ENCODE assay signal across 18 cellular contexts in the genomic region with DNA sequence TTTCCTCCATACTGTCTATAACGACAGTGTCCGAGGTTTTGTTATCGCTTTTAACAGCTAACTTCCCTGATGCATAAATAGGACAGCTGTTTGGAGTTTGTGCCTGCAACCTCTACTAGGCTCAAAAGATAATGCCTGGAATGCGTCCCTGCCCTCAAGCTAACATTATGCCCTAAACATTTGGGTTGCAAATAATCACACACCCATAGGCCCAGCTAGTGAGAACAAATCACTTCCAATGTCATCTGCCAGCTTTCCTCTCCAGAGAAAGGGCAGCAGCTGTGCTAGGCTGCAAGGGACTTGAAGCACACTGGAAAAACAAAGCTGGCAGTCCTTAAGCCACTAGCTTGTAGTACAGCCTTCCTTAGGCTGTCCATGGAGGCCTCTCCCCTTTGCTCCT.
DNase-seq lines count a peak whose midpoint lies in the region; ATAC-seq and TF ChIP-seq lines count a peak whose summit lies in the region.
"Had no signal": no experiment of that assay in that cellular context is flagged by ENCODE, and none has a peak within 500 bp of the region (broad histone marks: within the 10 kb centered on the region; RNA-seq: fewer than 3 reads in every experiment).

No MANE protein-coding gene starts in this region.

- H3K27ac ChIP-seq in SK-N-SH (ENCODE audit: low read depth in 2 of 2, low read length in 1 of 2) (no peak overlapping the region; a peak in 1 of 4 replicates), neural progenitor cell (no peak overlapping the region), left lung (no peak overlapping the region)
- H3K27ac ChIP-seq: A549, C4-2B, SJSA1 had no signal

- POLR2A ChIA-PET in SK-N-SH (lab: Yijun Ruan, JAX), result no interaction called here

- intact Hi-C loops in left lung (cut with DNase I), result no loop called here

- H3K9ac ChIP-seq in SK-N-SH (no peak overlapping the region), neural progenitor cell (no peak overlapping the region)

- peaks cover 5% of the 10 kb centered on the region for H3K36me3 Mint-ChIP-seq in neural progenitor cell
- H3K36me3 Mint-ChIP-seq: IgD-negative memory B cell had no signal

- no peak; the same call in 1 of the 2 replicates for TF ChIP-seq RAD21 in SK-N-SH (IDR thresholded peaks at IDR 0.05; ENCODE audit: low read length)

- H2AFZ ChIP-seq in SK-N-SH (ENCODE audit: low read depth) (no peak overlapping the region), neural progenitor cell (replicated peaks) (no peak overlapping the region)

- H3K9me3 ChIP-seq in SK-N-SH (no peaks in the 10 kb centered on the region), neural progenitor cell (ENCODE audit: low read depth) (no peaks in the 10 kb centered on the region), left lung (no peaks in the 10 kb centered on the region)
- H3K9me3 ChIP-seq: A549, SJSA1 had no signal

- WGBS in SK-N-SH (ENCODE audit: low lambda C conversion rate), result 86% methylated on average over 4 of the region's 4 CpGs

- no peaks in the 10 kb centered on the region for H3K27me3 ChIP-seq in SK-N-SH (ENCODE audit: insufficient read depth)
- no peaks in the 10 kb centered on the region for H3K27me3 ChIP-seq in neural progenitor cell
- no peaks in the 10 kb centered on the region for H3K27me3 ChIP-seq in left lung
- H3K27me3 ChIP-seq: SJSA1 had no signal

- H3K9me3 Mint-ChIP-seq in neural progenitor cell, result no peaks in the 10 kb centered on the region
- H3K9me3 Mint-ChIP-seq: H9 had no signal

- CTCF ChIA-PET in SK-N-SH (lab: Yijun Ruan, JAX), result interaction anchor here (1.1 to 1.2 kb wide), 2 partner anchors 13 to 18 kb away, joined by 3 to 5 read pairs; no protein-coding TSS in a partner anchor

- ATAC-seq in SK-N-SH treated with all-trans-retinoic acid at 6 μM for 48 hours (no peak; the same call in 2 of the 3 replicates), left lung (no peak)
- ATAC-seq: A549 had no signal

- H3F3A ChIP-seq in SK-N-SH (replicated peaks; ENCODE audit: insufficient read depth) (no peaks in the 10 kb centered on the region), neural progenitor cell (ENCODE audit: low read depth) (no peaks in the 10 kb centered on the region)

- H3K4me3 ChIP-seq in SK-N-SH (ENCODE audit: low read depth in 2 of 2, low read length in 1 of 2) (no peak overlapping the region), neural progenitor cell (no peak overlapping the region), left lung (no peak overlapping the region)
- H3K4me3 ChIP-seq: A549, SJSA1 had no signal

- H3K36me3 ChIP-seq in SK-N-SH (replicated peaks in 1 of 2; ENCODE audit: control insufficient read depth in 1 of 2, insufficient read depth in 2 of 2, low read length in 1 of 2), result no peaks in the 10 kb centered on the region
- H3K36me3 ChIP-seq in neural progenitor cell, result no peaks in the 10 kb centered on the region
- no peaks in the 10 kb centered on the region for H3K36me3 ChIP-seq in left lung
- H3K36me3 ChIP-seq: SJSA1 had no signal

- H3K27ac Mint-ChIP-seq in neural progenitor cell, result no peak overlapping the region
- H3K27ac Mint-ChIP-seq: H9, IgD-negative memory B cell had no signal

- H3K4me3 Mint-ChIP-seq in neural progenitor cell, result no peak overlapping the region
- H3K4me3 Mint-ChIP-seq: H9, IgD-negative memory B cell had no signal

- no peak for TF ChIP-seq CTCF in SK-N-SH (IDR thresholded peaks at IDR 0.05)
- no peak for TF ChIP-seq CTCF in neural progenitor cell (IDR thresholded peaks at IDR 0.05)
- no peak for TF ChIP-seq CTCF in left lung (IDR thresholded peaks at IDR 0.05)

- H3K9me2 ChIP-seq in SK-N-SH, result no peaks in the 10 kb centered on the region

- DNase-seq in SK-N-SH, result peak; percentile 27
- peak; percentile 83 to 86 for DNase-seq in NCI-H526 (lab: John Stamatoyannopoulos, UW)
- DNase-seq in foreskin melanocyte, result peak; percentile 29
- peak; percentile 15 for DNase-seq in neural progenitor cell (ENCODE audit: low spot score)
- no peak for DNase-seq in GM19238 (ENCODE audit: insufficient read length, low spot score)
- DNase-seq in left lung, result no peak
- no peak for DNase-seq in Ammon's horn (ENCODE audit: low spot score)
- DNase-seq: DMS153, H9, Kasumi-1, NCI-H1105, NCI-H1930, NCI-H510A had no signal

- peaks cover 0 to 8% of the 10 kb centered on the region in 2 experiments; a peak in 2 of 4 replicates for H3K4me1 ChIP-seq in SK-N-SH (ENCODE audit: control insufficient read depth in 1 of 2, insufficient read depth in 2 of 2, low read depth in 1 of 2, low read length in 1 of 2)
- H3K4me1 ChIP-seq in neural progenitor cell, result no peaks in the 10 kb centered on the region
- no peaks in the 10 kb centered on the region for H3K4me1 ChIP-seq in left lung
- H3K4me1 ChIP-seq: A549, SJSA1 had no signal

- H3K4me2 ChIP-seq in SK-N-SH, result no peak overlapping the region
- no peak overlapping the region for H3K4me2 ChIP-seq in neural progenitor cell
- H3K4me2 ChIP-seq: A549 had no signal

- H3K79me2 ChIP-seq in SK-N-SH (ENCODE audit: insufficient read depth), result no peaks in the 10 kb centered on the region
- no peaks in the 10 kb centered on the region for H3K79me2 ChIP-seq in neural progenitor cell (ENCODE audit: low read depth)

- peaks cover 2% of the 10 kb centered on the region for H3K27me3 Mint-ChIP-seq in neural progenitor cell (ENCODE audit: insufficient read depth, low read depth)
- H3K27me3 Mint-ChIP-seq: IgD-negative memory B cell had no signal

- no peaks in the 10 kb centered on the region for H3K4me1 Mint-ChIP-seq in neural progenitor cell
- H3K4me1 Mint-ChIP-seq: IgD-negative memory B cell had no signal

- no peaks in the 10 kb centered on the region for H4K20me1 ChIP-seq in SK-N-SH (ENCODE audit: insufficient read depth)
- no peaks in the 10 kb centered on the region for H4K20me1 ChIP-seq in neural progenitor cell (ENCODE audit: low read depth)

- TF ChIP-seq EP300 in SK-N-SH (IDR thresholded peaks at IDR 0.05; ENCODE audit: borderline replicate concordance in 1 of 2, low read depth in 1 of 2, low read length in 1 of 2), result peak in 1 of 2 experiments; percentile 44; a peak in 1 of 4 replicates

TF ChIP-seq in SK-N-SH, 30 proteins besides CTCF, POLR2A, EP300 and RAD21:
- no peak for TF ChIP-seq TAF1 (IDR thresholded peaks at IDR 0.05; ENCODE audit: borderline replicate concordance, low read depth, low read length)
- no peak for TF ChIP-seq RFX5 (IDR thresholded peaks at IDR 0.05; ENCODE audit: low read length)
- peak; percentile 59 for TF ChIP-seq GATA2 (CRISPR knock-in tag; IDR thresholded peaks at IDR 0.05)
- TF ChIP-seq EZH2phosphoT487 (IDR thresholded peaks at IDR 0.05; ENCODE audit: borderline replicate concordance, low read depth), result no peak
- no peak for TF ChIP-seq FOXM1 (IDR thresholded peaks at IDR 0.05; ENCODE audit: low read depth)
- TF ChIP-seq RCOR1 (IDR thresholded peaks at IDR 0.05; ENCODE audit: low read length), result peak; percentile 69; the same call in 1 of the 2 replicates

TF ChIP-seq in SK-N-SH treated with all-trans-retinoic acid at 6 μM for 48 hours, 23 proteins besides CTCF, POLR2A, EP300 and RAD21 (continues in another document):
- TF ChIP-seq ESRRG (CRISPR knock-in tag; IDR thresholded peaks at IDR 0.05), result no peak
- no peak for TF ChIP-seq CSDC2 (CRISPR knock-in tag; IDR thresholded peaks at IDR 0.05)
- TF ChIP-seq, protein P1, sequence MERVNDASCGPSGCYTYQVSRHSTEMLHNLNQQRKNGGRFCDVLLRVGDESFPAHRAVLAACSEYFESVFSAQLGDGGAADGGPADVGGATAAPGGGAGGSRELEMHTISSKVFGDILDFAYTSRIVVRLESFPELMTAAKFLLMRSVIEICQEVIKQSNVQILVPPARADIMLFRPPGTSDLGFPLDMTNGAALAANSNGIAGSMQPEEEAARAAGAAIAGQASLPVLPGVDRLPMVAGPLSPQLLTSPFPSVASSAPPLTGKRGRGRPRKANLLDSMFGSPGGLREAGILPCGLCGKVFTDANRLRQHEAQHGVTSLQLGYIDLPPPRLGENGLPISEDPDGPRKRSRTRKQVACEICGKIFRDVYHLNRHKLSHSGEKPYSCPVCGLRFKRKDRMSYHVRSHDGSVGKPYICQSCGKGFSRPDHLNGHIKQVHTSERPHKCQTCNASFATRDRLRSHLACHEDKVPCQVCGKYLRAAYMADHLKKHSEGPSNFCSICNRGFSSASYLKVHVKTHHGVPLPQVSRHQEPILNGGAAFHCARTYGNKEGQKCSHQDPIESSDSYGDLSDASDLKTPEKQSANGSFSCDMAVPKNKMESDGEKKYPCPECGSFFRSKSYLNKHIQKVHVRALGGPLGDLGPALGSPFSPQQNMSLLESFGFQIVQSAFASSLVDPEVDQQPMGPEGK (CRISPR knock-in tag; IDR thresholded peaks at IDR 0.05; ENCODE audit: borderline replicate concordance), result no peak
- no peak for TF ChIP-seq ZNF70 (CRISPR knock-in tag; IDR thresholded peaks at IDR 0.05)
- no peak for TF ChIP-seq SNAI2 (CRISPR knock-in tag; IDR thresholded peaks at IDR 0.05)
- TF ChIP-seq PPARA (CRISPR knock-in tag; IDR thresholded peaks at IDR 0.05; ENCODE audit: borderline replicate concordance), result no peak
- TF ChIP-seq, protein P2, sequence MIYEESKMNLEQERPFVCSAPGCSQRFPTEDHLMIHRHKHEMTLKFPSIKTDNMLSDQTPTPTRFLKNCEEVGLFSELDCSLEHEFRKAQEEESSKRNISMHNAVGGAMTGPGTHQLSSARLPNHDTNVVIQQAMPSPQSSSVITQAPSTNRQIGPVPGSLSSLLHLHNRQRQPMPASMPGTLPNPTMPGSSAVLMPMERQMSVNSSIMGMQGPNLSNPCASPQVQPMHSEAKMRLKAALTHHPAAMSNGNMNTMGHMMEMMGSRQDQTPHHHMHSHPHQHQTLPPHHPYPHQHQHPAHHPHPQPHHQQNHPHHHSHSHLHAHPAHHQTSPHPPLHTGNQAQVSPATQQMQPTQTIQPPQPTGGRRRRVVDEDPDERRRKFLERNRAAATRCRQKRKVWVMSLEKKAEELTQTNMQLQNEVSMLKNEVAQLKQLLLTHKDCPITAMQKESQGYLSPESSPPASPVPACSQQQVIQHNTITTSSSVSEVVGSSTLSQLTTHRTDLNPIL (CRISPR knock-in tag; IDR thresholded peaks at IDR 0.05; ENCODE audit: low read depth), result no peak

Comparison
In these comparisons a context has a peak if more than half of its experiments do, and no peak if none do; other contexts are left out.
1. DNase-seq: peak in SK-N-SH (single experiment), NCI-H526 (2 of 2), foreskin melanocyte (single experiment) and neural progenitor cell (single experiment); none in GM19238 (single experiment), left lung (0 of 2) and Ammon's horn (single experiment).